ENCODE assay signal across 21 cellular contexts in genomic region chr3:14139771-14140170, GRCh38. TPM values are rescaled to one million over a fixed set of nuclear protein-coding genes. Genes with fewer than 3 reads are reported as not detected.
DNase-seq lines count a peak whose midpoint lies in the region; ATAC-seq, FAIRE-seq and TF ChIP-seq lines count a peak whose summit lies in the region.
"Had no signal": no experiment of that assay in that cellular context is flagged by ENCODE, and none has a peak within 500 bp of the region (broad histone marks: within the 10 kb centered on the region; RNA-seq: fewer than 3 reads in every experiment).

No MANE protein-coding gene starts in this region.

- no peak overlapping the region for H3K4me2 ChIP-seq in GM12878 (ENCODE audit: control insufficient read depth, insufficient read depth)

- TF ChIP-seq POLR2A in GM12878 (IDR thresholded peaks at IDR 0.05; ENCODE audit: low read depth, low read length), result peak; percentile 18; the same call in 1 of the 2 replicates

- DNase-seq in CD14-positive monocyte (ENCODE audit: low spot score) (no peak), GM03348 (ENCODE audit: low spot score) (peak; percentile 55), GM12878 (ENCODE audit: low read depth, low spot score) (no peak), occipital lobe (lab: John Stamatoyannopoulos, UW) (no peak), posterior vena cava (ENCODE audit: low spot score) (no peak)
- DNase-seq in naive thymus-derived CD8-positive, alpha-beta T cell, result no peak
- DNase-seq: activated CD4-positive, alpha-beta T cell treated with anti-CD3 and anti-CD28 coated beads, Interleukin-2, amount 10 ng/mL, durations not matched to agents 24 days and 14 days; activated gamma-delta T cell; AML-193; EL; naive B cell; psoas muscle; SHP77 treated with DMSO at 0.1 percent for 48 hours; stimulated activated CD4-positive, alpha-beta T cell treated with anti-CD3 and anti-CD28 coated beads, Interleukin-1b, Interleukin-23, amount 100 ng/mL, for 48 hours; stimulated activated naive B cell treated with anti-CD40 and anti-IgM and Interleukin-4, amounts not matched to agents 10 μg/mL and 1 μg/mL and 100 μg/mL, for 72 hours; T-helper 1 cell; transverse colon had no signal

- 89% methylated on average over 5 of the region's 5 CpGs for WGBS in GM12878 (ENCODE audit: insufficient coverage, insufficient replicate concordance, low lambda C conversion rate, missing lambda C conversion rate)

- peaks cover 4 to 12% of the 10 kb centered on the region in 2 experiments; a peak in 3 of 4 replicates for H3K36me3 ChIP-seq in GM12878 (ENCODE audit: control insufficient read depth in 2 of 2, insufficient read depth in 2 of 2, low read length in 1 of 2)

- H3K4me1 ChIP-seq in GM12878 (ENCODE audit: control insufficient read depth, insufficient read depth, low read length), result peaks cover 11% of the 10 kb centered on the region

- no peak overlapping the region for H2AFZ ChIP-seq in GM12878 (ENCODE audit: control insufficient read depth, low read depth, low read length)

- no peak for TF ChIP-seq RAD21 in GM12878 (IDR thresholded peaks at IDR 0.05; ENCODE audit: insufficient read depth, low read depth, low read length)

- POLR2A ChIA-PET in GM12878 (lab: Charles Lee), result interaction anchor here (1.1 kb wide), 1 partner anchor 15 kb away, joined by 4 read pairs; the partner anchor contains the start of genes CHCHD4 and TMEM43
- POLR2A ChIA-PET in naive thymus-derived CD8-positive, alpha-beta T cell (lab: Charles Lee), result interaction anchor here (1.2 kb wide), 1 partner anchor 13 kb away, joined by 3 read pairs; no protein-coding TSS in a partner anchor

- H3K9me3 ChIP-seq in GM12878 (replicated peaks; ENCODE audit: control insufficient read depth, insufficient read depth, low read length), result no peaks in the 10 kb centered on the region
- H3K9me3 ChIP-seq: psoas muscle, transverse colon had no signal

- FAIRE-seq in GM12878 (lab: Jason Lieb, UNC), result no peak

- H3K79me2 ChIP-seq in GM12878 (ENCODE audit: control insufficient read depth, insufficient read depth, low read length), result no peaks in the 10 kb centered on the region

- no TSS peak for BruUV-seq in GM12878 (replicated peaks; lab: Mats Ljungman, UMichigan)

- H4K20me1 ChIP-seq in GM12878 (ENCODE audit: control insufficient read depth, insufficient read depth), result no peaks in the 10 kb centered on the region

- peaks cover 21% of the 10 kb centered on the region for H3K4me1 Mint-ChIP-seq in CD14-positive monocyte
- H3K4me1 Mint-ChIP-seq in naive thymus-derived CD8-positive, alpha-beta T cell, result peaks cover 19 to 45% (median 36%) of the 10 kb centered on the region in 4 donors

- H3K9me3 Mint-ChIP-seq in CD14-positive monocyte, result no peaks in the 10 kb centered on the region
- H3K9me3 Mint-ChIP-seq in naive thymus-derived CD8-positive, alpha-beta T cell, result no peaks in the 10 kb centered on the region
- H3K9me3 Mint-ChIP-seq: activated CD4-positive, alpha-beta T cell treated with anti-CD3 and anti-CD28 coated beads, Interleukin-2, amount 10 ng/mL, durations not matched to agents 24 days and 14 days; naive B cell; stimulated activated naive B cell treated with anti-CD40 and anti-IgM and Interleukin-4, amounts not matched to agents 10 μg/mL and 1 μg/mL and 100 μg/mL, for 72 hours had no signal

- no peak for TF ChIP-seq EP300 in GM12878 (IDR thresholded peaks at IDR 0.05; ENCODE audit: borderline replicate concordance in 1 of 2, control insufficient read depth in 1 of 2, low read depth in 2 of 2, low read length in 2 of 2)

- CTCF ChIA-PET in GM12878 (lab: Yijun Ruan, JAX), result no interaction called here

- peaks cover 0 to 3% (median 3%) of the 10 kb centered on the region in 3 donors for H3K27me3 Mint-ChIP-seq in CD14-positive monocyte (ENCODE audit: low read depth in 3 of 3)
- no peaks in the 10 kb centered on the region for H3K27me3 Mint-ChIP-seq in naive thymus-derived CD8-positive, alpha-beta T cell
- H3K27me3 Mint-ChIP-seq: activated CD4-positive, alpha-beta T cell treated with anti-CD3 and anti-CD28 coated beads, Interleukin-2, amount 10 ng/mL, durations not matched to agents 24 days and 14 days; naive B cell; stimulated activated naive B cell treated with anti-CD40 and anti-IgM and Interleukin-4, amounts not matched to agents 10 μg/mL and 1 μg/mL and 100 μg/mL, for 72 hours had no signal

- no peaks in the 10 kb centered on the region for H3K27me3 ChIP-seq in GM12878 (replicated peaks in 1 of 2; ENCODE audit: control insufficient read depth in 2 of 2, insufficient read depth in 2 of 2, low read length in 1 of 2)
- H3K27me3 ChIP-seq: transverse colon had no signal

- H3K4me3 Mint-ChIP-seq in CD14-positive monocyte, result no peak overlapping the region
- no peak overlapping the region for H3K4me3 Mint-ChIP-seq in naive thymus-derived CD8-positive, alpha-beta T cell
- H3K4me3 Mint-ChIP-seq: activated CD4-positive, alpha-beta T cell treated with anti-CD3 and anti-CD28 coated beads, Interleukin-2, amount 10 ng/mL, durations not matched to agents 24 days and 14 days; naive B cell; stimulated activated naive B cell treated with anti-CD40 and anti-IgM and Interleukin-4, amounts not matched to agents 10 μg/mL and 1 μg/mL and 100 μg/mL, for 72 hours had no signal

- in situ Hi-C loops in GM12878 (cut with MboI), result no loop called here

- SMC1A ChIA-PET in GM12878 (lab: Charles Lee; ENCODE audit: uncharacterized antibody, unreplicated experiment), result no interaction called here

- RAD21 ChIA-PET in GM12878 (lab: Charles Lee; ENCODE audit: unreplicated experiment), result no interaction called here

- ATAC-seq in GM12878 (no peak), HG02623 (IDR thresholded peaks at IDR 0.05; ENCODE audit: unreplicated experiment) (no peak)
- no peak for ATAC-seq in naive thymus-derived CD8-positive, alpha-beta T cell
- ATAC-seq: esophagus mucosa; HCT116; psoas muscle; stimulated activated naive B cell treated with anti-CD40 and anti-IgM and Interleukin-4, amounts not matched to agents 10 μg/mL and 1 μg/mL and 100 μg/mL, for 72 hours had no signal

- H3K9ac ChIP-seq in GM12878 (ENCODE audit: control insufficient read depth, insufficient read depth, low read length), result no peak overlapping the region

- H3K27ac Mint-ChIP-seq in CD14-positive monocyte, result peak overlapping the region in 4 of 7 donors; percentile 9 to 81 (median 47)
- peak overlapping the region in 9 of 10 donors; percentile 29 to 98 (median 61) for H3K27ac Mint-ChIP-seq in naive thymus-derived CD8-positive, alpha-beta T cell
- H3K27ac Mint-ChIP-seq: activated CD4-positive, alpha-beta T cell treated with anti-CD3 and anti-CD28 coated beads, Interleukin-2, amount 10 ng/mL, durations not matched to agents 24 days and 14 days; stimulated activated naive B cell treated with anti-CD40 and anti-IgM and Interleukin-4, amounts not matched to agents 10 μg/mL and 1 μg/mL and 100 μg/mL, for 72 hours had no signal

- no peak overlapping the region for H3K27ac ChIP-seq in GM12878 (ENCODE audit: control insufficient read depth, insufficient read depth)
- H3K27ac ChIP-seq: HL-60, psoas muscle, transverse colon had no signal

- TF ChIP-seq CTCF in CD14-positive monocyte (IDR thresholded peaks at IDR 0.05), result no peak
- no peak for TF ChIP-seq CTCF in GM12878 (IDR thresholded peaks at IDR 0.05 in 2 of 3, conservative IDR thresholded peaks at IDR 0.05 in 1 of 3; ENCODE audit: control insufficient read depth in 2 of 3, extremely low read depth in 1 of 3, insufficient read depth in 1 of 3, low read depth in 3 of 3, low read length in 3 of 3)

- H3K4me3 ChIP-seq in GM12878, result no peak overlapping the region
- H3K4me3 ChIP-seq: psoas muscle, transverse colon had no signal

- peaks cover 66 to 69% of the 10 kb centered on the region in 2 donors for H3K36me3 Mint-ChIP-seq in CD14-positive monocyte
- peaks cover 0 to 27% (median 4%) of the 10 kb centered on the region in 3 donors for H3K36me3 Mint-ChIP-seq in naive thymus-derived CD8-positive, alpha-beta T cell

- intact Hi-C loops in CD14-positive monocyte (cut with micrococcal nuclease), result loop anchor here in 1 of 2 donors (5.0 kb wide), 1 partner anchor 38 kb away; the partner anchor contains the start of genes LSM3 and XPC
- intact Hi-C loops in GM12878 (cut with micrococcal nuclease; ENCODE audit: unreplicated experiment), result no loop called here
- intact Hi-C loops in posterior vena cava (cut with DNase I), result no loop called here

RNA-seq across cellular contexts. Expression of gene TMEM43, which starts 14.9 kb away (rescaled TPM):
- 10 to 100 TPM; 66.7 to 69.7 TPM for polyA plus RNA-seq in CD14-positive monocyte
- total RNA-seq in GM12878 (2013; cell fraction: nucleolus; rRNA removed), result 42.4 and 44.7 TPM in 2 replicates
- total RNA-seq in GM12878 (2014; rRNA removed), result 23.0 and 25.0 TPM in 2 replicates
- 15.4 and 15.7 TPM in 2 replicates for total RNA-seq in GM12878 (2014; rRNA removed; fragmentation: Illumina TruSeq; extraction: Trizol)
- total RNA-seq in GM12878 (2021), result 18.0 and 18.7 TPM in 2 replicates
- polyA plus RNA-seq in GM12878 (2011; ENCODE audit: low read depth), result 16.0 TPM
- 29.9 and 33.0 TPM in 2 replicates for polyA plus RNA-seq in GM12878 (2011; rRNA removed)
- 32.7 and 35.3 TPM in 2 replicates for polyA plus RNA-seq in GM12878 (2011; cell fraction: cytosol; rRNA removed)
- 51.6 and 60.7 TPM in 2 replicates for polyA plus RNA-seq in GM12878 (2011; cell fraction: nucleus; rRNA removed)
- polyA plus RNA-seq in GM12878 (2012), result 20.2 and 24.7 TPM in 2 replicates
- 16.9 and 17.5 TPM in 2 replicates for polyA plus RNA-seq in GM12878 (2014; fragmentation: Illumina TruSeq; extraction: Trizol)
- 1 to 10 TPM; 7.2 to 7.6 TPM for polyA plus RNA-seq in GM12878 (2014; fragmentation: Nextera tagmentation; extraction: Ambion mirVana)
- 17.1 and 18.3 TPM in 2 replicates for polyA plus RNA-seq in GM12878 (2014; rRNA removed)
- 10 to 100 TPM; 22.3 to 24.4 TPM for polyA plus RNA-seq in GM12878 (2016; fragmentation: Nextera tagmentation; extraction: Ambion mirVana)
- 25.4 and 32.7 TPM in 2 replicates for polyA minus RNA-seq in GM12878 (2011; rRNA and poly(A)+ RNA removed)
- 9.8 and 12.2 TPM in 2 replicates for polyA minus RNA-seq in GM12878 (2011; cell fraction: cytosol; rRNA and poly(A)+ RNA removed)
- 8.2 and 12.2 TPM in 2 replicates for polyA minus RNA-seq in GM12878 (2011; cell fraction: nucleus; rRNA and poly(A)+ RNA removed)
- total RNA-seq in naive thymus-derived CD8-positive, alpha-beta T cell, result 10 to 100 TPM; 50.8 to 52.4 TPM
- 10 to 100 TPM; 45.6 to 65.0 (median 56.0) TPM for polyA plus RNA-seq in naive thymus-derived CD8-positive, alpha-beta T cell
- 44.1 TPM for total RNA-seq in occipital lobe
- total RNA-seq in posterior vena cava, result 100 to 1,000 TPM; 107 to 115 TPM

RNA-seq across cellular contexts. Expression of gene CHCHD4, which starts 15.1 kb away (rescaled TPM):
- polyA plus RNA-seq in CD14-positive monocyte, result 10 to 100 TPM; 13.6 to 13.8 TPM
- 2.3 and 3.3 TPM in 2 replicates for total RNA-seq in GM12878 (2013; cell fraction: nucleolus; rRNA removed)
- 22.4 and 27.0 TPM in 2 replicates for total RNA-seq in GM12878 (2014; rRNA removed)
- total RNA-seq in GM12878 (2014; rRNA removed; fragmentation: Illumina TruSeq; extraction: Trizol), result 24.4 and 24.6 TPM in 2 replicates
- 20.1 and 21.0 TPM in 2 replicates for total RNA-seq in GM12878 (2021)
- polyA plus RNA-seq in GM12878 (2011; ENCODE audit: low read depth), result 6.0 TPM
- polyA plus RNA-seq in GM12878 (2011; rRNA removed), result 22.9 and 28.8 TPM in 2 replicates
- 15.1 and 17.8 TPM in 2 replicates for polyA plus RNA-seq in GM12878 (2011; cell fraction: cytosol; rRNA removed)
- polyA plus RNA-seq in GM12878 (2011; cell fraction: nucleus; rRNA removed), result 9.3 and 10.0 TPM in 2 replicates
- polyA plus RNA-seq in GM12878 (2012), result 7.6 and 9.5 TPM in 2 replicates
- polyA plus RNA-seq in GM12878 (2014; fragmentation: Illumina TruSeq; extraction: Trizol), result 34.9 and 38.4 TPM in 2 replicates
- polyA plus RNA-seq in GM12878 (2014; fragmentation: Nextera tagmentation; extraction: Ambion mirVana), result 10 to 100 TPM; 37.9 to 46.8 TPM
- 25.3 and 26.0 TPM in 2 replicates for polyA plus RNA-seq in GM12878 (2014; rRNA removed)
- 10 to 100 TPM; 31.9 to 36.4 TPM for polyA plus RNA-seq in GM12878 (2016; fragmentation: Nextera tagmentation; extraction: Ambion mirVana)
- polyA minus RNA-seq in GM12878 (2011; rRNA and poly(A)+ RNA removed), result 13.3 and 13.8 TPM in 2 replicates
- polyA minus RNA-seq in GM12878 (2011; cell fraction: cytosol; rRNA and poly(A)+ RNA removed), result 3.6 and 4.5 TPM in 2 replicates
- 2.3 and 3.8 TPM in 2 replicates for polyA minus RNA-seq in GM12878 (2011; cell fraction: nucleus; rRNA and poly(A)+ RNA removed)
- 1 to 10 TPM; 9.1 to 9.6 TPM for total RNA-seq in naive thymus-derived CD8-positive, alpha-beta T cell
- polyA plus RNA-seq in naive thymus-derived CD8-positive, alpha-beta T cell, result 10 to 100 TPM in 2 of 3 donors, 1 to 10 TPM in 1; 6.8 to 15.8 (median 11.5) TPM
- 8.7 TPM for total RNA-seq in occipital lobe
- 1 to 10 TPM; 7.9 TPM for total RNA-seq in posterior vena cava

RNA-seq across cellular contexts. Expression of gene XPC, which starts 38.6 kb away (rescaled TPM):
- polyA plus RNA-seq in CD14-positive monocyte (10 to 100 TPM; 13.4 to 22.0 TPM), GM12878 (2011; rRNA removed) (19.2 and 27.7 TPM in 2 replicates), GM12878 (2014; fragmentation: Illumina TruSeq; extraction: Trizol) (31.5 and 36.3 TPM in 2 replicates), GM12878 (2014; fragmentation: Nextera tagmentation; extraction: Ambion mirVana) (1 to 10 TPM; 4.0 to 6.1 TPM), GM12878 (2014; rRNA removed) (25.8 and 28.1 TPM in 2 replicates), GM12878 (2016; fragmentation: Nextera tagmentation; extraction: Ambion mirVana) (10 to 100 TPM; 45.7 to 48.3 TPM)
- total RNA-seq in GM12878 (2013; cell fraction: nucleolus; rRNA removed), result 61.0 and 69.0 TPM in 2 replicates
- total RNA-seq in GM12878 (2014; rRNA removed) (30.2 and 32.9 TPM in 2 replicates), GM12878 (2014; rRNA removed; fragmentation: Illumina TruSeq; extraction: Trizol) (27.9 and 29.5 TPM in 2 replicates), GM12878 (2021) (32.9 and 35.1 TPM in 2 replicates), occipital lobe (10.6 TPM), posterior vena cava (10 to 100 TPM; 19.8 to 24.0 TPM)
- 20.3 TPM for polyA plus RNA-seq in GM12878 (2011; ENCODE audit: low read depth)
- 19.1 and 21.0 TPM in 2 replicates for polyA plus RNA-seq in GM12878 (2011; cell fraction: cytosol; rRNA removed)
- polyA plus RNA-seq in GM12878 (2011; cell fraction: nucleus; rRNA removed), result 80.0 and 91.2 TPM in 2 replicates
- polyA plus RNA-seq in GM12878 (2012), result 23.5 and 29.0 TPM in 2 replicates
- 30.3 and 31.2 TPM in 2 replicates for polyA minus RNA-seq in GM12878 (2011; rRNA and poly(A)+ RNA removed)
- polyA minus RNA-seq in GM12878 (2011; cell fraction: cytosol; rRNA and poly(A)+ RNA removed), result 12.4 and 13.0 TPM in 2 replicates
- 33.9 and 45.0 TPM in 2 replicates for polyA minus RNA-seq in GM12878 (2011; cell fraction: nucleus; rRNA and poly(A)+ RNA removed)
- total RNA-seq in naive thymus-derived CD8-positive, alpha-beta T cell, result 10 to 100 TPM; 90.9 to 95.2 TPM
- 10 to 100 TPM; 28.5 to 49.6 (median 49.4) TPM for polyA plus RNA-seq in naive thymus-derived CD8-positive, alpha-beta T cell

RNA-seq across cellular contexts. Expression of gene LSM3, which starts 38.8 kb away (rescaled TPM):
- polyA plus RNA-seq in CD14-positive monocyte (10 to 100 TPM; 19.8 to 23.2 TPM), GM12878 (2011; rRNA removed) (25.2 and 44.6 TPM in 2 replicates), GM12878 (2014; fragmentation: Illumina TruSeq; extraction: Trizol) (27.8 and 33.8 TPM in 2 replicates), GM12878 (2014; fragmentation: Nextera tagmentation; extraction: Ambion mirVana) (100 to 1,000 TPM in 1 of 2 experiments, 10 to 100 TPM in 1; 98.1 to 111 TPM), GM12878 (2014; rRNA removed) (20.0 and 23.9 TPM in 2 replicates), GM12878 (2016; fragmentation: Nextera tagmentation; extraction: Ambion mirVana) (10 to 100 TPM; 79.6 to 85.3 TPM)
- total RNA-seq in GM12878 (2013; cell fraction: nucleolus; rRNA removed), result 7.5 and 7.9 TPM in 2 replicates
- total RNA-seq in GM12878 (2014; rRNA removed) (15.5 and 17.1 TPM in 2 replicates), GM12878 (2014; rRNA removed; fragmentation: Illumina TruSeq; extraction: Trizol) (26.8 and 30.5 TPM in 2 replicates), GM12878 (2021) (16.0 and 18.3 TPM in 2 replicates), occipital lobe (11.1 TPM), posterior vena cava (10 to 100 TPM in 1 of 2 donors, 1 to 10 TPM in 1; 9.3 to 10.2 TPM)
- polyA plus RNA-seq in GM12878 (2011; ENCODE audit: low read depth), result 10.9 TPM
- 5.2 and 5.9 TPM in 2 replicates for polyA plus RNA-seq in GM12878 (2011; cell fraction: cytosol; rRNA removed)
- polyA plus RNA-seq in GM12878 (2011; cell fraction: nucleus; rRNA removed), result 5.4 and 6.0 TPM in 2 replicates
- 17.9 and 22.1 TPM in 2 replicates for polyA plus RNA-seq in GM12878 (2012)
- 2.9 and 3.2 TPM in 2 replicates for polyA minus RNA-seq in GM12878 (2011; rRNA and poly(A)+ RNA removed)
- polyA minus RNA-seq in GM12878 (2011; cell fraction: cytosol; rRNA and poly(A)+ RNA removed), result 1.8 and 2.1 TPM in 2 replicates
- 2.7 and 5.9 TPM in 2 replicates for polyA minus RNA-seq in GM12878 (2011; cell fraction: nucleus; rRNA and poly(A)+ RNA removed)
- 10 to 100 TPM; 10.4 to 11.6 TPM for total RNA-seq in naive thymus-derived CD8-positive, alpha-beta T cell
- polyA plus RNA-seq in naive thymus-derived CD8-positive, alpha-beta T cell, result 10 to 100 TPM; 20.8 to 26.5 (median 24.8) TPM
